Comparison of ENCODE assay signal across 35 cellular contexts in the genomic region with DNA sequence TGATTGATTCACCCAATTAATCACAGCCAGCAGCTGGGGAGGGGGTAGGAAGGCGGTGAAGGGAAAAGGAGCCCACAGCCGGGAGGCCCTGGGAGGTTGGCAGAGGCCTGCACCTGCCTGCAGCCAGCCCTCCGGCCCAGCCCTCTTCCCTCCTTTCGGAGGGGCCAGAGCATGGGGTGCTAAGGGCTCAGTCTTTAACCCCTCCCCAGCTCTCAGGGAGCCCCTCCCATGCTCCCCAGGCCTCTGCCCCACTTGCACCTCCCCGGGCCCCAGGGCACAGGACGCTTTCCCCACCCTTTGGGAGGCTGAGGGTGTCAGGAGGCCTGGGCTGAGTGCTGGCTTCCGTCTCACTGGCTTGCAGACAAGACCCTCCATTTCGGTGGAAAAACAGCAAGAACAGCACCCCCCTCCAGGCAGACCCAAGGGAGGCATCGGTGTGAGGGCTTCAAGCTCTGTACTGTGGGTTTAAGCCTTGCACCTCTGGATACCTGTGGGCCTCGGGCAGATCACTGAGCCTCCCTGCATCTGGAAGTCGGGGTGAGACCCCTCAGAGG. TPM values are rescaled to one million over a fixed set of nuclear protein-coding genes. Genes with fewer than 3 reads are reported as not detected.
"Had no signal": no experiment of that assay in that cellular context is flagged by ENCODE, and none has a peak within 500 bp of the region (broad histone marks: within the 10 kb centered on the region; RNA-seq: fewer than 3 reads in every experiment).

No MANE protein-coding gene starts in this region.

- DNase-seq: activated B cell treated with CpG ODN at 0.5 μM for 24 hours; activated CD4-positive, alpha-beta T cell treated with anti-CD3 and anti-CD28 coated beads, Interleukin-2, amount 50 U/mL, for 4 hours; activated CD8-positive, alpha-beta memory T cell treated with anti-CD3 and anti-CD28 coated beads, Interleukin-2, amount 50 U/mL, for 4 hours; activated gamma-delta T cell; activated naive CD4-positive, alpha-beta T cell treated with anti-CD3 and anti-CD28 coated beads, Interleukin-2, amount 10 ng/mL, durations not matched to agents 7 days and 5 days; activated naive CD8-positive, alpha-beta T cell treated with anti-CD3 and anti-CD28 coated beads, Interleukin-2, amount 10 ng/mL, durations not matched to agents 7 days and 5 days; activated T-cell treated with anti-CD3 and anti-CD28 coated beads, Interleukin-2, amount 50 U/mL, for 1 hour; brain microvascular endothelial cell; cortex of kidney; foreskin keratinocyte; heart left ventricle; hypothalamus; kidney glomerular epithelial cell; lower lobe of right lung; mesendoderm; mucosa of descending colon; pancreas; stimulated activated CD4-positive, alpha-beta T cell treated with anti-CD3 and anti-CD28 coated beads, Interleukin-1b, Interleukin-23, amount 100 ng/mL, for 48 hours; stimulated activated CD4-positive, alpha-beta T cell treated with anti-CD3 and anti-CD28 coated beads, Interleukin-4, amount 100 ng/mL, for 4 hours; stimulated activated CD8-positive, alpha-beta memory T cell treated with anti-CD3 and anti-CD28 coated beads, Interleukin-4, amount 100 ng/mL, for 48 hours; stimulated activated naive CD8-positive, alpha-beta T cell treated with anti-CD3 and anti-CD28 coated beads, Interleukin-15, amount 100 ng/mL, for 72 hours; substantia nigra; T-helper 1 cell; thyroid gland; upper lobe of right lung had no signal

- H3K27ac ChIP-seq: brain microvascular endothelial cell, foreskin keratinocyte, heart left ventricle, left lung, lower lobe of right lung, pancreas, prostate gland, thyroid gland, upper lobe of right lung had no signal

- H3K27ac Mint-ChIP-seq: activated B cell treated with CpG ODN at 0.5 μM for 24 hours; activated naive CD4-positive, alpha-beta T cell treated with anti-CD3 and anti-CD28 coated beads, Interleukin-2, amount 10 ng/mL, durations not matched to agents 7 days and 5 days; activated naive CD8-positive, alpha-beta T cell treated with anti-CD3 and anti-CD28 coated beads, Interleukin-2, amount 10 ng/mL, durations not matched to agents 7 days and 5 days; natural killer cell treated with Interleukin-12 subunit alpha and Interleukin-12 subunit beta and Interleukin-15 and Interleukin-18, amount 100 ng/mL, for 72 hours; stimulated activated memory B cell treated with anti-CD40 and anti-IgM and Interleukin-4, amounts not matched to agents 10 μg/mL and 1 μg/mL and 100 μg/mL, for 72 hours; T-helper 2 cell treated with Interferon-gamma antibody and Interleukin-4, amounts not matched to agents 5 μg/mL and 100 μg/mL, for 36 hours had no signal

- H3K4me2 ChIP-seq: smooth muscle cell had no signal

- H3K4me3 ChIP-seq: heart left ventricle, left lung, lower lobe of right lung, mucosa of descending colon, pancreas, prostate gland, smooth muscle cell, thyroid gland, upper lobe of right lung had no signal

- H3K9me3 ChIP-seq: heart left ventricle, left lung, lower lobe of right lung, mucosa of descending colon, pancreas, prostate gland, thyroid gland, upper lobe of right lung had no signal

- H3K36me3 Mint-ChIP-seq: activated naive CD4-positive, alpha-beta T cell treated with anti-CD3 and anti-CD28 coated beads, Interleukin-2, amount 10 ng/mL, durations not matched to agents 7 days and 5 days; activated naive CD8-positive, alpha-beta T cell treated with anti-CD3 and anti-CD28 coated beads, Interleukin-2, amount 10 ng/mL, durations not matched to agents 7 days and 5 days; natural killer cell treated with Interleukin-12 subunit alpha and Interleukin-12 subunit beta and Interleukin-15 and Interleukin-18, amount 100 ng/mL, for 72 hours; stimulated activated memory B cell treated with anti-CD40 and anti-IgM and Interleukin-4, amounts not matched to agents 10 μg/mL and 1 μg/mL and 100 μg/mL, for 72 hours had no signal

- H3K4me3 Mint-ChIP-seq: activated B cell treated with CpG ODN at 0.5 μM for 24 hours; activated naive CD4-positive, alpha-beta T cell treated with anti-CD3 and anti-CD28 coated beads, Interleukin-2, amount 10 ng/mL, durations not matched to agents 7 days and 5 days; activated naive CD8-positive, alpha-beta T cell treated with anti-CD3 and anti-CD28 coated beads, Interleukin-2, amount 10 ng/mL, durations not matched to agents 7 days and 5 days; natural killer cell treated with Interleukin-12 subunit alpha and Interleukin-12 subunit beta and Interleukin-15 and Interleukin-18, amount 100 ng/mL, for 72 hours; stimulated activated memory B cell treated with anti-CD40 and anti-IgM and Interleukin-4, amounts not matched to agents 10 μg/mL and 1 μg/mL and 100 μg/mL, for 72 hours; stimulated activated naive CD8-positive, alpha-beta T cell treated with anti-CD3 and anti-CD28 coated beads, Interleukin-15, amount 100 ng/mL, for 72 hours; T-helper 2 cell treated with Interferon-gamma antibody and Interleukin-4, amounts not matched to agents 5 μg/mL and 100 μg/mL, for 36 hours had no signal

- H3K27me3 ChIP-seq: pancreas, thyroid gland, upper lobe of right lung had no signal

- H3K9me3 Mint-ChIP-seq: activated B cell treated with CpG ODN at 0.5 μM for 24 hours; activated naive CD4-positive, alpha-beta T cell treated with anti-CD3 and anti-CD28 coated beads, Interleukin-2, amount 10 ng/mL, durations not matched to agents 7 days and 5 days; activated naive CD8-positive, alpha-beta T cell treated with anti-CD3 and anti-CD28 coated beads, Interleukin-2, amount 10 ng/mL, durations not matched to agents 7 days and 5 days; natural killer cell treated with Interleukin-12 subunit alpha and Interleukin-12 subunit beta and Interleukin-15 and Interleukin-18, amount 100 ng/mL, for 72 hours; stimulated activated memory B cell treated with anti-CD40 and anti-IgM and Interleukin-4, amounts not matched to agents 10 μg/mL and 1 μg/mL and 100 μg/mL, for 72 hours; stimulated activated naive CD8-positive, alpha-beta T cell treated with anti-CD3 and anti-CD28 coated beads, Interleukin-15, amount 100 ng/mL, for 72 hours; T-helper 2 cell treated with Interferon-gamma antibody and Interleukin-4, amounts not matched to agents 5 μg/mL and 100 μg/mL, for 36 hours had no signal

- H3K27me3 Mint-ChIP-seq: activated B cell treated with CpG ODN at 0.5 μM for 24 hours; natural killer cell treated with Interleukin-12 subunit alpha and Interleukin-12 subunit beta and Interleukin-15 and Interleukin-18, amount 100 ng/mL, for 72 hours; stimulated activated memory B cell treated with anti-CD40 and anti-IgM and Interleukin-4, amounts not matched to agents 10 μg/mL and 1 μg/mL and 100 μg/mL, for 72 hours had no signal

- H3K4me1 ChIP-seq: foreskin keratinocyte, pancreas, prostate gland, thyroid gland, upper lobe of right lung had no signal

- H3K36me3 ChIP-seq: brain microvascular endothelial cell, heart left ventricle, left lung, lower lobe of right lung, pancreas, prostate gland, thyroid gland, upper lobe of right lung had no signal

- ATAC-seq: esophagus mucosa; foreskin keratinocyte; heart left ventricle; left lung; lower lobe of right lung; mucosa of descending colon; natural killer cell treated with Interleukin-12 subunit alpha and Interleukin-12 subunit beta and Interleukin-15 and Interleukin-18, amount 100 ng/mL, for 72 hours; stimulated activated memory B cell treated with anti-CD40 and anti-IgM and Interleukin-4, amounts not matched to agents 10 μg/mL and 1 μg/mL and 100 μg/mL, for 72 hours; stimulated activated naive CD8-positive, alpha-beta T cell treated with anti-CD3 and anti-CD28 coated beads, Interleukin-15, amount 100 ng/mL, for 72 hours; upper lobe of right lung had no signal

RNA-seq across cellular contexts. Expression of a gene that starts 7.3 kb away (rescaled TPM):
- total RNA-seq: astrocyte, cardiac septum, myocyte, smooth muscle cell had no signal

RNA-seq across cellular contexts. Expression of a gene that starts 38.6 kb away (rescaled TPM):
- total RNA-seq: astrocyte, foreskin keratinocyte, myocyte, smooth muscle cell had no signal
- polyA plus RNA-seq: foreskin keratinocyte, smooth muscle cell had no signal

RNA-seq across cellular contexts. Expression of a gene that starts 38.7 kb away (rescaled TPM):
- total RNA-seq: astrocyte, esophagus mucosa, foreskin keratinocyte, myocyte, prostate gland, smooth muscle cell had no signal
- polyA plus RNA-seq: foreskin keratinocyte, smooth muscle cell had no signal
